Comparison of ENCODE assay signal across 24 cellular contexts in the genomic region with DNA sequence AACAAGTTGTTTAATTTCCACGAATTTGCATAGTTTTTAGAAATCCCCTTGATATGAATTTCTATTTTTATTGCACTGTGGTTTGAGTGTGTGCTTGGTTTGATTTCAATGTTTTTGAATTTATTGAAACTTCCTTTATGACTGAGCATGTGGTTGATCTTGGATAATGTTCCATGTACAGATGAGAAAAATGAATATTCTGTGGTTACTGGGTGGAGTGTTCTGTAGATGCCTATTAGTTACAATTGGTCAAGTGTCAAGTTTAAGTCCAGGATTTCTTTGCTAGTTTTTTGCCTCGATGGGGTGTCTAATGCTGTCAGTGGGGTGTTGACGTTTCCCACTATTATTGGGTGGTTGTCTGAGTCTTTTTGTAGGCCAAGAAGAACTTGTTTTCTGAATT.
"Had no signal": no experiment of that assay in that cellular context is flagged by ENCODE, and none has a peak within 500 bp of the region (broad histone marks: within the 10 kb centered on the region; RNA-seq: fewer than 3 reads in every experiment).

No MANE protein-coding gene starts in this region.

- H3K4me3 ChIP-seq: colonic mucosa, hepatocyte, lung, psoas muscle, right lobe of liver, testis, tibial nerve, upper lobe of right lung had no signal

- H3K27me3 Mint-ChIP-seq: stimulated activated naive CD8-positive, alpha-beta T cell treated with anti-CD3 and anti-CD28 coated beads, Interleukin-15, Interleukin-2, amounts not matched to agents 100 ng/mL and 50 ng/mL, for 24 hours had no signal

- H3K27ac ChIP-seq: colonic mucosa, hepatocyte, parathyroid adenoma, psoas muscle, right lobe of liver, testis, tibial nerve, upper lobe of right lung had no signal

- H3K4me3 Mint-ChIP-seq: endodermal cell; naive thymus-derived CD4-positive, alpha-beta T cell; nephron progenitor cell; stimulated activated memory B cell treated with anti-CD40 and anti-IgM and Interleukin-4, amounts not matched to agents 10 μg/mL and 1 μg/mL and 100 μg/mL, for 72 hours; stimulated activated naive CD8-positive, alpha-beta T cell treated with anti-CD3 and anti-CD28 coated beads, Interleukin-15, Interleukin-2, amounts not matched to agents 100 ng/mL and 50 ng/mL, for 24 hours had no signal

- H3K36me3 ChIP-seq: colonic mucosa, right lobe of liver, tibial nerve, upper lobe of right lung had no signal

- H3K9ac ChIP-seq: parathyroid adenoma had no signal

- H3K27ac Mint-ChIP-seq: endodermal cell; naive thymus-derived CD4-positive, alpha-beta T cell; nephron progenitor cell; stimulated activated memory B cell treated with anti-CD40 and anti-IgM and Interleukin-4, amounts not matched to agents 10 μg/mL and 1 μg/mL and 100 μg/mL, for 72 hours; stimulated activated naive CD8-positive, alpha-beta T cell treated with anti-CD3 and anti-CD28 coated beads, Interleukin-15, Interleukin-2, amounts not matched to agents 100 ng/mL and 50 ng/mL, for 24 hours had no signal

- H3K4me1 Mint-ChIP-seq: endodermal cell; naive thymus-derived CD4-positive, alpha-beta T cell; stimulated activated memory B cell treated with anti-CD40 and anti-IgM and Interleukin-4, amounts not matched to agents 10 μg/mL and 1 μg/mL and 100 μg/mL, for 72 hours had no signal

- DNase-seq: cerebellar nuclear complex; colonic mucosa; dermis blood vessel endothelial cell; endodermal cell; erythroblast; foreskin melanocyte; head of caudate nucleus; left colon; left ventricle myocardium superior; mesendoderm; naive thymus-derived CD4-positive, alpha-beta T cell; nephron progenitor cell; psoas muscle; retina; right lobe of liver; stimulated activated CD4-positive, alpha-beta T cell treated with anti-CD3 and anti-CD28 coated beads, Interleukin-4, amount 100 ng/mL, for 24 hours; testis; upper lobe of right lung had no signal

- ATAC-seq: left colon; left ventricle myocardium superior; naive thymus-derived CD4-positive, alpha-beta T cell; psoas muscle; right lobe of liver; stimulated activated memory B cell treated with anti-CD40 and anti-IgM and Interleukin-4, amounts not matched to agents 10 μg/mL and 1 μg/mL and 100 μg/mL, for 72 hours; upper lobe of right lung had no signal

- H3K9me3 ChIP-seq: colonic mucosa, psoas muscle, right lobe of liver, testis, tibial nerve, upper lobe of right lung had no signal

- H3K9me3 Mint-ChIP-seq: endodermal cell; naive thymus-derived CD4-positive, alpha-beta T cell; nephron progenitor cell; stimulated activated memory B cell treated with anti-CD40 and anti-IgM and Interleukin-4, amounts not matched to agents 10 μg/mL and 1 μg/mL and 100 μg/mL, for 72 hours; stimulated activated naive CD8-positive, alpha-beta T cell treated with anti-CD3 and anti-CD28 coated beads, Interleukin-15, Interleukin-2, amounts not matched to agents 100 ng/mL and 50 ng/mL, for 24 hours had no signal

- H3K36me3 Mint-ChIP-seq: naive thymus-derived CD4-positive, alpha-beta T cell; stimulated activated memory B cell treated with anti-CD40 and anti-IgM and Interleukin-4, amounts not matched to agents 10 μg/mL and 1 μg/mL and 100 μg/mL, for 72 hours had no signal
